In the genomic region with DNA sequence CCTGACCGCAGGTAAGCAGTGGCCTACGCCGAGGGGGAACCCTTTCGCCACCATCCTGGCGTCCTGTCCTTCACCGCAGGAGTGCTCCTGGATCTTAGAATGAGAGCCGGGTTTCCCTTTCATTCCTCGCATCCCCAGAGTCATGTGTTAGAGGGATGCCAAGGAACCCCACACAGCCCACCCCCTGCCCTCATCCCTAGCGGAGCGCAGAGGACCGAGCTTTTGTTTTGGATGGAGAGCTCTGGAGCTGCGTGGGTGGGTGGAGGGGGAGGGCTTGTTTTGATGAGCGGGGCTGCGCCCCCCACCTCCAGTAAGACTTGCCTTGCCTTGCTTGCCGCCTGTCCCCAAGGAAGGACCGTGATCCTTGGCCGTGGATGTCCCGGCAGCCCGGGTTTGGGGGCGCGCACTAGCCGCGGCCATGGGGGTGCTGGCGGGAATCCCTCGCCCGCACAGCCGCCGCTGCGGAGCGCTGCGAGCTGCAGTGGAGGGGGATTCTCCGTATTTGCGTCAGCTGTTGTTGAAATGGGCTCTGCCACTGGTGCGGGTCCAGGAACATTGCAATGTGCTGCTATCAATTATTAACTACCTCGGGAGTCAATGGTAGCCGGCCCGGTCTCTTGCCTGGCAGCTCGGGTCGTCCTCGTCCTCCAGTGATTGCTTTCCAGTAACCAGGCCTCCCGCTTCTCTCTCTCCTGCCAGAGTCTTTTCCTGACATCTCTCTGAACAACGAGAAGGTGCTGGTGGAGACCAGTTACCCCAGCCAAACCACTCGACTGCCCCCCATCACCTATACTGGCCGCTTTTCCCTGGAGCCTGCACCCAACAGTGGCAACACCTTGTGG, we compare ENCODE assay signal across 7 cellular contexts. TPM values are rescaled to one million over a fixed set of nuclear protein-coding genes. Genes with fewer than 3 reads are reported as not detected.
DNase-seq lines count a peak whose midpoint lies in the region; ATAC-seq, FAIRE-seq and TF ChIP-seq lines count a peak whose summit lies in the region.

No MANE protein-coding gene starts in this region.

- peak overlapping the region; percentile 99 for H3K27ac ChIP-seq in VCaP
- no peak overlapping the region for H3K27ac ChIP-seq in endothelial cell of umbilical vein (ENCODE audit: insufficient read depth, low read depth, low read length)
- H3K27ac ChIP-seq in osteoblast (ENCODE audit: low read depth, low read length) = peak overlapping the region; percentile 73

- FAIRE-seq in endothelial cell of umbilical vein (lab: Jason Lieb, UNC) = peak; percentile 18

- dilution Hi-C loops in endothelial cell of umbilical vein (cut with MboI; ENCODE audit: extremely low pct_ligation_motif_present, low sequenced_read_pairs) = no loop called here

- H2AFZ ChIP-seq in endothelial cell of umbilical vein (ENCODE audit: low read depth, low read length) (peak overlapping the region; percentile 28), osteoblast (ENCODE audit: low read length) (no peak overlapping the region)

- CTCF ChIA-PET in endothelial cell of umbilical vein (lab: Charles Lee) = interaction anchor here (1.3 to 5.0 kb wide), 5 partner anchors 9 to 37 kb away, joined by 4 to 70 read pairs (median 18); no protein-coding TSS in a partner anchor

- H3K9ac ChIP-seq in endothelial cell of umbilical vein (replicated peaks; ENCODE audit: extremely low read depth, insufficient read depth, low read length) = peak overlapping the region; percentile 0

- TF ChIP-seq POLR2A in endothelial cell of umbilical vein (IDR thresholded peaks at IDR 0.05; ENCODE audit: low read depth, low read length) = no peak

- H3K4me1 ChIP-seq in endothelial cell of umbilical vein (ENCODE audit: control insufficient read depth, extremely low read depth, insufficient read depth, low read length) (peaks cover 16% of the 10 kb centered on the region), osteoblast (ENCODE audit: insufficient read depth, low read length) (peaks cover 29% of the 10 kb centered on the region)

- DNase-seq in H7 (peak; percentile 73), endothelial cell of umbilical vein (ENCODE audit: low read depth, low spot score) (peak; percentile 1), osteoblast (ENCODE audit: insufficient read length, low spot score, missing footprints) (peak; percentile 88), OCI-M1 (lab: John Stamatoyannopoulos, UW) (no peak)

- peaks cover 5% of the 10 kb centered on the region for H3K79me2 ChIP-seq in endothelial cell of umbilical vein (ENCODE audit: control insufficient read depth, insufficient read depth, low read length)
- peaks cover 28% of the 10 kb centered on the region for H3K79me2 ChIP-seq in osteoblast (ENCODE audit: insufficient read depth, low read length)

- TF ChIP-seq CTCF in VCaP (conservative IDR thresholded peaks at IDR 0.05) (0 out of 2 replicates have a peak, but pooled peaks have one; percentile 10), endothelial cell of umbilical vein (IDR thresholded peaks at IDR 0.05; ENCODE audit: extremely low read depth in 1 of 2, insufficient read depth in 1 of 2, low read depth in 1 of 2, low read length in 2 of 2) (no peak), osteoblast (IDR thresholded peaks at IDR 0.05; ENCODE audit: extremely low read depth, low read depth, low read length) (no peak)

- POLR2A ChIA-PET in endothelial cell of umbilical vein (lab: Charles Lee) = interaction anchor here (0.7 to 1.3 kb wide), 2 partner anchors 38 to 77 kb away, joined by 3 to 5 read pairs; a partner anchor contains a TSS

- ATAC-seq in GM18498 (IDR thresholded peaks at IDR 0.05; ENCODE audit: unreplicated experiment) = no peak
- no peak for ATAC-seq in HG03025 (IDR thresholded peaks at IDR 0.05; ENCODE audit: low FRiP score, unreplicated experiment)

- no TSS peak for BruUV-seq in endothelial cell of umbilical vein (replicated peaks; lab: Mats Ljungman, UMichigan)

- peak overlapping the region; percentile 64 for H3K4me3 ChIP-seq in H7 (ENCODE audit: insufficient read depth, low read depth, low read length)
- peak overlapping the region; percentile 62 to 84 (median 69) for H3K4me3 ChIP-seq in endothelial cell of umbilical vein (replicated peaks in 1 of 3; ENCODE audit: insufficient read depth in 1 of 3, low read depth in 1 of 3, low read length in 3 of 3)
- H3K4me3 ChIP-seq in osteoblast (ENCODE audit: insufficient read depth, low read length) = peak overlapping the region; percentile 92

- H4K20me1 ChIP-seq in endothelial cell of umbilical vein (replicated peaks; ENCODE audit: control insufficient read depth, extremely low read depth, insufficient read depth, low read length) (no peaks in the 10 kb centered on the region), osteoblast (ENCODE audit: insufficient read depth, low read length) (peaks cover 47% of the 10 kb centered on the region)

- peak overlapping the region; percentile 77 for H3K4me2 ChIP-seq in endothelial cell of umbilical vein (ENCODE audit: insufficient read depth, low read length)
- H3K4me2 ChIP-seq in osteoblast (ENCODE audit: insufficient read depth, low read length) = peak overlapping the region; percentile 85

- H3K36me3 ChIP-seq in H7 (replicated peaks; ENCODE audit: control insufficient read depth, insufficient read depth, low read length) (no peaks in the 10 kb centered on the region; the same call in 1 of the 2 replicates), endothelial cell of umbilical vein (ENCODE audit: control insufficient read depth in 2 of 2, extremely low read depth in 1 of 2, insufficient read depth in 2 of 2, low read length in 2 of 2) (peaks cover 0 to 3% of the 10 kb centered on the region in 2 experiments), osteoblast (ENCODE audit: insufficient read depth, low read length) (peaks cover 28% of the 10 kb centered on the region)

- peaks cover 24% of the 10 kb centered on the region for H3K27me3 ChIP-seq in H7 (ENCODE audit: control insufficient read depth, insufficient read depth, low read length)
- H3K27me3 ChIP-seq in endothelial cell of umbilical vein (ENCODE audit: control insufficient read depth in 2 of 2, insufficient read depth in 2 of 2, low read length in 2 of 2) = no peaks in the 10 kb centered on the region
- no peaks in the 10 kb centered on the region for H3K27me3 ChIP-seq in osteoblast (ENCODE audit: insufficient read depth, low read length)

- intact Hi-C loops in endothelial cell of umbilical vein (cut with micrococcal nuclease) = no loop called here

- H3K9me3 ChIP-seq in endothelial cell of umbilical vein (replicated peaks; ENCODE audit: control insufficient read depth, insufficient read depth, low read length) = no peaks in the 10 kb centered on the region
- no peaks in the 10 kb centered on the region for H3K9me3 ChIP-seq in osteoblast (ENCODE audit: low read depth, low read length)

- no peaks in the 10 kb centered on the region for H3K9me1 ChIP-seq in endothelial cell of umbilical vein (replicated peaks; ENCODE audit: control insufficient read depth, extremely low read depth, insufficient read depth, low read length)

TF ChIP-seq in endothelial cell of umbilical vein, 7 proteins besides CTCF, POLR2A, EP300 and RAD21:
- no peak for TF ChIP-seq POLR2AphosphoS5 (IDR thresholded peaks at IDR 0.05; ENCODE audit: insufficient read depth, low read depth, low read length)

RNA-seq across cellular contexts. Expression of a gene that starts 1.0 kb away (rescaled TPM):
- total RNA-seq in H7 (2014; rRNA removed; shearing (Covaris generic)) = 0.10 and 7.5 TPM in 2 replicates
- total RNA-seq in endothelial cell of umbilical vein = 5.5 and 12.7 TPM in 2 replicates
- polyA plus RNA-seq in endothelial cell of umbilical vein = 6.5 and 7.2 TPM in 2 replicates
- 6.2 and 12.4 TPM in 2 replicates for polyA plus RNA-seq in endothelial cell of umbilical vein (2011; cell fraction: cytosol; rRNA removed)
- polyA plus RNA-seq in endothelial cell of umbilical vein (2011; cell fraction: nucleus; rRNA removed) = 21.1 and 28.3 TPM in 2 replicates
- polyA plus RNA-seq in endothelial cell of umbilical vein (2012) = 10.3 and 11.0 TPM in 2 replicates
- polyA minus RNA-seq in endothelial cell of umbilical vein = 6.2 and 6.7 TPM in 2 replicates
- polyA minus RNA-seq in endothelial cell of umbilical vein (2011; cell fraction: cytosol; rRNA and poly(A)+ RNA removed) = 1.0 TPM
- 8.8 and 18.4 TPM in 2 replicates for polyA minus RNA-seq in endothelial cell of umbilical vein (2011; cell fraction: nucleus; rRNA and poly(A)+ RNA removed)
- total RNA-seq in osteoblast = 2.2 and 2.7 TPM in 2 replicates

RNA-seq across cellular contexts. Expression of a gene that starts 27.4 kb away (rescaled TPM):
- total RNA-seq in H7 (2014; rRNA removed; shearing (Covaris generic)) = 18.3 and 20.3 TPM in 2 replicates
- total RNA-seq in endothelial cell of umbilical vein (4.0 and 4.4 TPM in 2 replicates), osteoblast (1.5 and 2.2 TPM in 2 replicates)
- 4.8 and 5.3 TPM in 2 replicates for polyA plus RNA-seq in endothelial cell of umbilical vein
- polyA plus RNA-seq in endothelial cell of umbilical vein (2011; cell fraction: cytosol; rRNA removed) = 4.3 and 4.5 TPM in 2 replicates
- 5.3 and 6.5 TPM in 2 replicates for polyA plus RNA-seq in endothelial cell of umbilical vein (2011; cell fraction: nucleus; rRNA removed)
- 2.4 and 3.5 TPM in 2 replicates for polyA plus RNA-seq in endothelial cell of umbilical vein (2012)
- polyA minus RNA-seq in endothelial cell of umbilical vein = 5.2 and 9.2 TPM in 2 replicates
- not detected for polyA minus RNA-seq in endothelial cell of umbilical vein (2011; cell fraction: cytosol; rRNA and poly(A)+ RNA removed)
- polyA minus RNA-seq in endothelial cell of umbilical vein (2011; cell fraction: nucleus; rRNA and poly(A)+ RNA removed) = 1.1 and 1.9 TPM in 2 replicates
